Comparison of ENCODE assay signal across 13 cellular contexts in genomic region chr7:157018328-157018996, GRCh38. TPM values are rescaled to one million over a fixed set of nuclear protein-coding genes. Genes with fewer than 3 reads are reported as not detected.
DNase-seq lines count a peak whose midpoint lies in the region; ATAC-seq and TF ChIP-seq lines count a peak whose summit lies in the region.
"Had no signal": no experiment of that assay in that cellular context is flagged by ENCODE, and none has a peak within 500 bp of the region (broad histone marks: within the 10 kb centered on the region; RNA-seq: fewer than 3 reads in every experiment).

No MANE protein-coding gene starts in this region.

- H3K9me3 ChIP-seq in duodenal mucosa (ENCODE audit: control insufficient read depth in 1 of 2, low read length in 2 of 2) (no peaks in the 10 kb centered on the region), neutrophil (no peaks in the 10 kb centered on the region), sigmoid colon (no peaks in the 10 kb centered on the region), aorta (ENCODE audit: control insufficient read depth, low read length) (no peaks in the 10 kb centered on the region)
- H3K9me3 ChIP-seq: heart left ventricle had no signal

- H3K9me3 Mint-ChIP-seq in chondrocyte (ENCODE audit: low read depth) = no peaks in the 10 kb centered on the region

- H3K4me1 ChIP-seq in duodenal mucosa (ENCODE audit: control insufficient read depth in 1 of 2, insufficient read depth in 2 of 2, low read length in 2 of 2) (peaks cover 20 to 33% of the 10 kb centered on the region in 2 donors), neutrophil (ENCODE audit: control insufficient read depth in 1 of 2, insufficient read depth in 1 of 2, low read depth in 1 of 2, low read length in 1 of 2) (peaks cover 21 to 39% of the 10 kb centered on the region in 2 experiments), sigmoid colon (peaks cover 0 to 34% (median 31%) of the 10 kb centered on the region in 4 donors), aorta (ENCODE audit: control insufficient read depth in 1 of 2, insufficient read depth in 2 of 2, low read length in 2 of 2) (no peaks in the 10 kb centered on the region)

- H3K36me3 ChIP-seq in duodenal mucosa (ENCODE audit: control insufficient read depth in 1 of 2, insufficient read depth in 2 of 2, low read length in 2 of 2) (no peaks in the 10 kb centered on the region), neutrophil (no peaks in the 10 kb centered on the region), sigmoid colon (no peaks in the 10 kb centered on the region), aorta (ENCODE audit: control insufficient read depth in 1 of 2, insufficient read depth in 2 of 2, low read length in 1 of 2) (no peaks in the 10 kb centered on the region)
- H3K36me3 ChIP-seq: brain microvascular endothelial cell, heart left ventricle had no signal

- H3K27ac ChIP-seq in duodenal mucosa (ENCODE audit: low read depth, low read length) = no peak overlapping the region
- no peak overlapping the region for H3K27ac ChIP-seq in neutrophil
- H3K27ac ChIP-seq in sigmoid colon = no peak overlapping the region
- H3K27ac ChIP-seq in aorta (ENCODE audit: low read depth in 1 of 2, low read length in 2 of 2) = no peak overlapping the region
- H3K27ac ChIP-seq: brain microvascular endothelial cell, C4-2B, heart left ventricle had no signal

- peak; percentile 46 for DNase-seq in NCI-H2171 treated with DMSO at 0.1 percent for 48 hours (lab: John Stamatoyannopoulos, UW)
- no peak for DNase-seq in HuH-7.5 (ENCODE audit: low spot score)
- no peak for DNase-seq in sigmoid colon
- no peak for DNase-seq in aorta
- no peak for DNase-seq in chondrocyte (ENCODE audit: low spot score)
- DNase-seq: brain microvascular endothelial cell, heart left ventricle, Right ventricle myocardium superior had no signal

- ATAC-seq in aorta (ENCODE audit: low FRiP score) = no peak
- ATAC-seq: heart left ventricle had no signal

- TF ChIP-seq CTCF in neutrophil (IDR thresholded peaks at IDR 0.05) (no peak), sigmoid colon (IDR thresholded peaks at IDR 0.05) (no peak), chondrocyte (IDR thresholded peaks at IDR 0.05) (no peak)

- TF ChIP-seq POLR2A in sigmoid colon (IDR thresholded peaks at IDR 0.05) = no peak

- H3K4me1 Mint-ChIP-seq in chondrocyte (ENCODE audit: low read depth) = peaks cover 8% of the 10 kb centered on the region

- H3K36me3 Mint-ChIP-seq in chondrocyte (ENCODE audit: low read depth) = no peaks in the 10 kb centered on the region

- H3K4me3 ChIP-seq in GM08714 (ENCODE audit: low read length) (peak overlapping the region; percentile 5; the same call in 1 of the 2 replicates), duodenal mucosa (ENCODE audit: low read depth in 1 of 2, low read length in 2 of 2) (peak overlapping the region; percentile 22 to 54), neutrophil (ENCODE audit: low read depth in 1 of 2, low read length in 1 of 2) (peak overlapping the region; percentile 6 to 8), sigmoid colon (no peak overlapping the region), aorta (ENCODE audit: low read length in 2 of 2) (no peak overlapping the region)

- H3K27me3 ChIP-seq in duodenal mucosa (ENCODE audit: control insufficient read depth in 1 of 2, insufficient read depth in 2 of 2, low read length in 2 of 2) = peaks cover 72 to 90% of the 10 kb centered on the region in 2 donors
- peaks cover 100% of the 10 kb centered on the region for H3K27me3 ChIP-seq in neutrophil
- H3K27me3 ChIP-seq in sigmoid colon = peaks cover 63 to 100% (median 96%) of the 10 kb centered on the region in 3 donors
- H3K27me3 ChIP-seq in aorta (ENCODE audit: control insufficient read depth in 1 of 2, insufficient read depth in 2 of 2, low read length in 1 of 2) = peaks cover 0 to 2% of the 10 kb centered on the region in 2 donors

- H3K4me3 Mint-ChIP-seq in chondrocyte (ENCODE audit: unreplicated experiment) = no peak overlapping the region

- intact Hi-C loops in sigmoid colon (cut with DNase I) (no loop called here), aorta (cut with DNase I) (no loop called here)

- H3K27ac Mint-ChIP-seq in chondrocyte (ENCODE audit: unreplicated experiment) = no peak overlapping the region

- 2 to 4% methylated on average over 49 of the region's 49 CpGs for WGBS in sigmoid colon, 2 donors
- WGBS in aorta, 2 donors = 2% methylated on average over 49 of the region's 49 CpGs

- no peak for TF ChIP-seq EP300 in sigmoid colon (IDR thresholded peaks at IDR 0.05)

- H3K9ac ChIP-seq in duodenal mucosa (ENCODE audit: low read depth in 1 of 2, low read length in 2 of 2) = no peak overlapping the region

- H3K27me3 Mint-ChIP-seq in chondrocyte (ENCODE audit: low read depth) = peaks cover 72% of the 10 kb centered on the region

RNA-seq across cellular contexts. Expression of gene MNX1, which starts 8.0 kb away (rescaled TPM):
- total RNA-seq in sigmoid colon (not detected), aorta (not detected), chondrocyte (not detected in 3 replicates)
- polyA plus RNA-seq in sigmoid colon (1 to 10 TPM; 4.2 to 5.3 (median 4.2) TPM), aorta (under 1 TPM in 1 of 2 donors, not detected in 1; 0.38 TPM)
- total RNA-seq: heart left ventricle, Right ventricle myocardium superior, temporal lobe had no signal
- polyA plus RNA-seq: heart left ventricle had no signal

Comparison
In these comparisons a context has a peak if more than half of its experiments do, and no peak if none do; other contexts are left out.
1. H3K4me3 ChIP-seq: peak in GM08714 (single experiment), duodenal mucosa (2 of 2) and neutrophil (2 of 2); none in sigmoid colon (0 of 4) and aorta (0 of 2).